Comparison of ENCODE assay signal across 13 cellular contexts in the genomic region with DNA sequence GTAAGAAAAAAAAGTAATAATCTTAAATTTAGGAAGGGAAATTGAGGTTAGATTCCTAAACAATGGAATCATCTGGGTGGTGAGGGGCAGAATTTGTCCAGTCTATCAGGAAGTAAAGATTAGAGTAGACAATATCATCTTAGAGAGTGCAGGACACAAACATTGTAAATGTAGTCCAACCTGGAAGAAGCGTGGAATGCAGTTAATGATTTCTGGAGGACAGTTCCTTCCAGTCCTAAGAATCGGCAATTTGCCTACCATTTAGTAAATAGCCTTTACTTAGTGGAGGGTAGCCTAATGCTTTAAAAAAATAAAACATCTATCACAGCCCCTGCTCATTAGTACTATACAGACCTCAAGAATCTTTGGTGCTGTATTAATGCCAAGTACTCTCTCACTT.
DNase-seq lines count a peak whose midpoint lies in the region; TF ChIP-seq lines count a peak whose summit lies in the region.
"Had no signal": no experiment of that assay in that cellular context is flagged by ENCODE, and none has a peak within 500 bp of the region (broad histone marks: within the 10 kb centered on the region; RNA-seq: fewer than 3 reads in every experiment).

No MANE protein-coding gene starts in this region.

- intact Hi-C loops in Caco-2 (cut with micrococcal nuclease; ENCODE audit: unreplicated experiment), result loop anchor here (10.0 kb wide), 1 partner anchor 148 kb away; a partner anchor contains a TSS

- no peak overlapping the region for H3K23ac ChIP-seq in trophoblast cell (ENCODE audit: low read length)

- H2BK5ac ChIP-seq in trophoblast cell (ENCODE audit: low read depth, low read length, poor library complexity), result no peak overlapping the region

- H3K79me1 ChIP-seq in trophoblast cell (ENCODE audit: low read length), result peaks cover 12% of the 10 kb centered on the region

- no peaks in the 10 kb centered on the region for H4K20me1 ChIP-seq in hepatocyte (ENCODE audit: insufficient read depth, poor library complexity, severe bottlenecking)

- H3K27me3 ChIP-seq in hepatocyte (no peaks in the 10 kb centered on the region), trophoblast cell (ENCODE audit: insufficient read depth, low read length) (no peaks in the 10 kb centered on the region), Caco-2 (replicated peaks; ENCODE audit: control insufficient read depth, insufficient read depth, low read length) (peaks cover 2% of the 10 kb centered on the region; the same call in 1 of the 2 replicates)

- no peak for TF ChIP-seq CTCF in hepatocyte (IDR thresholded peaks at IDR 0.05; ENCODE audit: poor library complexity)
- no peak for TF ChIP-seq CTCF in Caco-2 (IDR thresholded peaks at IDR 0.05; ENCODE audit: insufficient read depth in 1 of 2, low read depth in 1 of 2, low read length in 1 of 2, severe bottlenecking in 1 of 2, unreplicated experiment in 1 of 2)

- H3K9me3 ChIP-seq in SK-N-MC (ENCODE audit: low read depth, low read length) (no peaks in the 10 kb centered on the region), hepatocyte (ENCODE audit: low read depth) (no peaks in the 10 kb centered on the region), trophoblast cell (ENCODE audit: insufficient read depth, low read depth, low read length) (peaks cover 2% of the 10 kb centered on the region), Caco-2 (no peaks in the 10 kb centered on the region)
- H3K9me3 ChIP-seq: A549 had no signal

- peak overlapping the region; percentile 15 for H3K4me2 ChIP-seq in hepatocyte
- H3K4me2 ChIP-seq in trophoblast cell (ENCODE audit: low read length), result no peak overlapping the region
- H3K4me2 ChIP-seq: A549 had no signal

- H3K14ac ChIP-seq in trophoblast cell (ENCODE audit: low read length), result no peak overlapping the region

- no peak overlapping the region for H2BK120ac ChIP-seq in trophoblast cell (ENCODE audit: insufficient read depth, low read length, poor library complexity)

- no peak overlapping the region for H3K4me3 Mint-ChIP-seq in Caco-2 (ENCODE audit: unreplicated experiment)
- H3K4me3 Mint-ChIP-seq: CD14-positive monocyte; CD8-positive, alpha-beta T cell had no signal

- H4K12ac ChIP-seq in trophoblast cell (ENCODE audit: low read depth, low read length), result no peak overlapping the region

- H3K4me1 ChIP-seq in hepatocyte (ENCODE audit: insufficient read depth) (peaks cover 15% of the 10 kb centered on the region), trophoblast cell (ENCODE audit: control insufficient read depth in 1 of 2, insufficient read depth in 2 of 2, low read length in 2 of 2) (no peaks in the 10 kb centered on the region), Caco-2 (peaks cover 4% of the 10 kb centered on the region; the same call in 1 of the 2 replicates)
- H3K4me1 ChIP-seq: A549 had no signal

- H2AFZ ChIP-seq in hepatocyte, result no peak overlapping the region
- H2AFZ ChIP-seq in trophoblast cell (ENCODE audit: insufficient read depth, low read length, poor library complexity), result no peak overlapping the region

- WGBS in hepatocyte (ENCODE audit: low lambda C conversion rate, missing lambda C conversion rate), result 45% methylated on average over 2 of the region's 2 CpGs
- WGBS in trophoblast cell (ENCODE audit: extremely low coverage, insufficient coverage, insufficient read length), result no CpG with 5 or more reads among the region's 2 CpGs

- CTCF ChIA-PET in Caco-2 (lab: Charles Lee), result no interaction called here

- H3K27me3 Mint-ChIP-seq in Caco-2 (ENCODE audit: insufficient read depth, unreplicated experiment), result peaks cover 21% of the 10 kb centered on the region

- no peak overlapping the region for H2AK5ac ChIP-seq in trophoblast cell (ENCODE audit: low read length)

- H3K9ac ChIP-seq in SK-N-MC (ENCODE audit: insufficient read length) (no peak overlapping the region), trophoblast cell (ENCODE audit: low read length) (no peak overlapping the region)

- H3K4ac ChIP-seq in trophoblast cell (ENCODE audit: low read depth, low read length), result no peak overlapping the region

- H3K4me1 Mint-ChIP-seq in Caco-2 (ENCODE audit: low read depth, unreplicated experiment), result no peaks in the 10 kb centered on the region
- H3K4me1 Mint-ChIP-seq: CD14-positive monocyte had no signal

- no peak for DNase-seq in SK-N-MC (ENCODE audit: low read depth, low spot score)
- DNase-seq in hepatocyte (ENCODE audit: low spot score), result no peak
- no peak for DNase-seq in trophoblast cell
- no peak for DNase-seq in activated T-cell treated with anti-CD3 and anti-CD28 coated beads, Interleukin-2, amount 50 U/mL, for 48 hours
- DNase-seq in Caco-2, result no peak
- no peak for DNase-seq in activated gamma-delta T cell (lab: John Stamatoyannopoulos, UW)
- DNase-seq: CD8-positive, alpha-beta T cell; COR-L47; DMS53; GF-D8; IMR-90 had no signal

- no peak overlapping the region for H3K18ac ChIP-seq in trophoblast cell (ENCODE audit: low read length)

- no peaks in the 10 kb centered on the region for H3K9me3 Mint-ChIP-seq in Caco-2 (ENCODE audit: unreplicated experiment)
- H3K9me3 Mint-ChIP-seq: CD14-positive monocyte; CD8-positive, alpha-beta T cell had no signal

- POLR2A ChIA-PET in Caco-2 (lab: Charles Lee), result no interaction called here

- no peak overlapping the region for H3K27ac Mint-ChIP-seq in Caco-2 (ENCODE audit: unreplicated experiment)
- H3K27ac Mint-ChIP-seq: CD14-positive monocyte; CD8-positive, alpha-beta T cell had no signal

- H3K79me2 ChIP-seq in hepatocyte (no peaks in the 10 kb centered on the region), trophoblast cell (ENCODE audit: control insufficient read depth, insufficient read depth, low read length, poor library complexity) (no peaks in the 10 kb centered on the region)

- H4K8ac ChIP-seq in trophoblast cell (ENCODE audit: low read depth, low read length), result no peak overlapping the region

- no peak overlapping the region for H2BK12ac ChIP-seq in trophoblast cell (ENCODE audit: low read length)

- H4K91ac ChIP-seq in trophoblast cell (ENCODE audit: low read depth, low read length), result no peak overlapping the region

- no TSS peak for BruUV-seq in Caco-2 (replicated peaks; lab: Mats Ljungman, UMichigan)

- H3K27ac ChIP-seq in SK-N-MC, result peak overlapping the region; percentile 77
- H3K27ac ChIP-seq in hepatocyte, result no peak overlapping the region
- H3K27ac ChIP-seq in trophoblast cell (ENCODE audit: low read depth, low read length), result peak overlapping the region; percentile 20
- H3K27ac ChIP-seq: A549 had no signal

- H3K36me3 Mint-ChIP-seq in Caco-2 (ENCODE audit: insufficient read depth, unreplicated experiment), result no peaks in the 10 kb centered on the region
- H3K36me3 Mint-ChIP-seq: CD14-positive monocyte; CD8-positive, alpha-beta T cell had no signal

- H3K36me3 ChIP-seq in SK-N-MC (ENCODE audit: insufficient read depth, low read length), result no peaks in the 10 kb centered on the region
- no peaks in the 10 kb centered on the region for H3K36me3 ChIP-seq in hepatocyte (replicated peaks; ENCODE audit: insufficient read depth, low read depth)
- no peaks in the 10 kb centered on the region for H3K36me3 ChIP-seq in trophoblast cell (ENCODE audit: control insufficient read depth in 1 of 2, insufficient read depth in 2 of 2, low read length in 2 of 2)
- no peaks in the 10 kb centered on the region for H3K36me3 ChIP-seq in Caco-2 (ENCODE audit: control insufficient read depth, insufficient read depth, low read length)

- H3K4me3 ChIP-seq in SK-N-MC (no peak overlapping the region), hepatocyte (no peak overlapping the region), trophoblast cell (ENCODE audit: low read depth, low read length) (no peak overlapping the region), Caco-2 (ENCODE audit: low read depth, low read length) (no peak overlapping the region)
- H3K4me3 ChIP-seq: A549 had no signal

- H3K9me2 ChIP-seq in hepatocyte (replicated peaks; ENCODE audit: insufficient read depth), result no peaks in the 10 kb centered on the region
